7 cellular contexts compared by ENCODE assay signal in genomic region chr10:132396495-132397035, GRCh38. TPM values are rescaled to one million over a fixed set of nuclear protein-coding genes. Genes with fewer than 3 reads are reported as not detected.
DNase-seq lines count a peak whose midpoint lies in the region; ATAC-seq lines count a peak whose summit lies in the region.

No MANE protein-coding gene starts in this region.

- H3K27ac ChIP-seq in adipose tissue (ENCODE audit: low read depth, low read length) (peak overlapping the region; percentile 58), iPS-18a (ENCODE audit: low read length) (no peak overlapping the region)

- DNase-seq in SK-N-DZ (ENCODE audit: low spot score), result peak; percentile 47
- peak; percentile 56 for DNase-seq in stimulated activated CD4-positive, alpha-beta T cell treated with anti-CD3 and anti-CD28 coated beads, Interleukin-1b, Interleukin-23, amount 100 ng/mL, for 48 hours
- DNase-seq in occipital lobe (lab: John Stamatoyannopoulos, UW), result no peak

- peak overlapping the region; percentile 38 for H3K4me3 ChIP-seq in iPS-18a (ENCODE audit: low read length)

- H3K4me1 ChIP-seq in iPS-18a (ENCODE audit: control insufficient read depth, low read depth, low read length), result peaks cover 4% of the 10 kb centered on the region

- peaks cover 19% of the 10 kb centered on the region for H3K27me3 ChIP-seq in iPS-18a (ENCODE audit: control insufficient read depth, insufficient read depth, low read length)

- H3K9me3 ChIP-seq in iPS-18a (ENCODE audit: control insufficient read depth, low read depth, low read length), result no peaks in the 10 kb centered on the region

- H3K9ac ChIP-seq in iPS-18a (ENCODE audit: low read length), result no peak overlapping the region

- peak; percentile 29 for ATAC-seq in GM18861 (IDR thresholded peaks at IDR 0.05; ENCODE audit: unreplicated experiment)
- peak; percentile 22 for ATAC-seq in HG03045 (IDR thresholded peaks at IDR 0.05; ENCODE audit: unreplicated experiment)

- WGBS in adipose tissue, 3 donors, result 0 to 1% (median 1%) methylated on average over 23 to 77 of the region's 80 CpGs

- no peaks in the 10 kb centered on the region for H3K36me3 ChIP-seq in iPS-18a (ENCODE audit: control insufficient read depth, low read depth, low read length)

RNA-seq across cellular contexts. Expression of gene PWWP2B, which starts 0.4 kb away (rescaled TPM):
- 12.2 and 18.0 TPM in 2 replicates for polyA plus RNA-seq in SK-N-DZ (2014; cell fraction: cytosol; rRNA removed)
- polyA plus RNA-seq in SK-N-DZ (2014; cell fraction: nucleus; rRNA removed), result 20.1 and 20.9 TPM in 2 replicates
- 10 to 100 TPM in 2 of 3 donors, 1 to 10 TPM in 1; 9.2 to 33.1 (median 17.2) TPM for polyA plus RNA-seq in adipose tissue
- total RNA-seq in occipital lobe, result 5.6 TPM
